8 cellular contexts compared by ENCODE assay signal in genomic region chr20:58888103-58888502, GRCh38. TPM values are rescaled to one million over a fixed set of nuclear protein-coding genes. Genes with fewer than 3 reads are reported as not detected.
A peak's percentile ranks its signal among the peaks of the same experiment; 100 is the strongest.
DNase-seq lines count a peak whose midpoint lies in the region; ATAC-seq and TF ChIP-seq lines count a peak whose summit lies in the region.

No MANE protein-coding gene starts in this region.

- peaks cover 2% of the 10 kb centered on the region for H3K9me3 Mint-ChIP-seq in progenitor cell of endocrine pancreas (ENCODE audit: low read depth)

- peak overlapping the region; percentile 66 for H3K9ac ChIP-seq in fibroblast of lung (ENCODE audit: insufficient read depth, low read length)

- no peak for TF ChIP-seq CTCF in GM06990 (IDR thresholded peaks at IDR 0.05; ENCODE audit: insufficient read depth, low read length, poor library complexity, severe bottlenecking)
- TF ChIP-seq CTCF in fibroblast of lung (conservative IDR thresholded peaks at IDR 0.05 in 1 of 2, IDR thresholded peaks at IDR 0.05 in 1 of 2; ENCODE audit: low read depth in 1 of 2, low read length in 2 of 2): no peak
- TF ChIP-seq CTCF in progenitor cell of endocrine pancreas (IDR thresholded peaks at IDR 0.05; ENCODE audit: unreplicated experiment): no peak

- H3K36me3 ChIP-seq in GM06990 (ENCODE audit: control insufficient read depth, insufficient read depth, low read length) (no peaks in the 10 kb centered on the region), SJSA1 (peaks cover under 1% of the 10 kb centered on the region), fibroblast of lung (ENCODE audit: control insufficient read depth, insufficient read depth, low read length) (no peaks in the 10 kb centered on the region)

- peaks cover 7% of the 10 kb centered on the region for H3K36me3 Mint-ChIP-seq in progenitor cell of endocrine pancreas (ENCODE audit: insufficient read depth)

- peak overlapping the region; percentile 62 for H2AFZ ChIP-seq in fibroblast of lung (ENCODE audit: low read length)

- H4K20me1 ChIP-seq in fibroblast of lung (ENCODE audit: control insufficient read depth, extremely low read depth, insufficient read depth, low read length): no peaks in the 10 kb centered on the region

- H3K4me1 Mint-ChIP-seq in progenitor cell of endocrine pancreas (ENCODE audit: low read depth): peaks cover 12% of the 10 kb centered on the region

- H3K9me3 ChIP-seq in SJSA1 (replicated peaks) (no peaks in the 10 kb centered on the region), fibroblast of lung (ENCODE audit: control insufficient read depth, insufficient read depth, low read depth, low read length) (no peaks in the 10 kb centered on the region)

- H3K27me3 ChIP-seq in GM06990 (replicated peaks; ENCODE audit: control insufficient read depth, insufficient read depth, low read length): no peaks in the 10 kb centered on the region
- H3K27me3 ChIP-seq in SJSA1 (replicated peaks): 0 out of 2 replicates have a peak, but pooled peaks cover 5% of the 10 kb centered on the region
- peaks cover 3% of the 10 kb centered on the region for H3K27me3 ChIP-seq in fibroblast of lung (ENCODE audit: control insufficient read depth, insufficient read depth, low read length)

- H3K27me3 Mint-ChIP-seq in progenitor cell of endocrine pancreas: no peaks in the 10 kb centered on the region

- peaks cover 12% of the 10 kb centered on the region for H3K79me2 ChIP-seq in fibroblast of lung (ENCODE audit: control insufficient read depth, insufficient read depth, low read length)

- H3K27ac Mint-ChIP-seq in progenitor cell of endocrine pancreas: peak overlapping the region; percentile 96

- H3K4me3 ChIP-seq in GM06990 (replicated peaks; ENCODE audit: low read depth, low read length): peak overlapping the region; percentile 76
- H3K4me3 ChIP-seq in SJSA1: peak overlapping the region; percentile 64
- peak overlapping the region; percentile 59 to 80 (median 69) for H3K4me3 ChIP-seq in fibroblast of lung (replicated peaks in 1 of 4; ENCODE audit: control extremely low read depth in 1 of 4, insufficient read depth in 1 of 4, low read depth in 3 of 4, low read length in 4 of 4)

- H3K4me1 ChIP-seq in SJSA1 (replicated peaks) (peaks cover 18% of the 10 kb centered on the region), fibroblast of lung (ENCODE audit: control insufficient read depth, extremely low read depth, insufficient read depth, low read length) (no peaks in the 10 kb centered on the region)

- peak overlapping the region; percentile 71 for H3K4me2 ChIP-seq in fibroblast of lung (ENCODE audit: extremely low read depth, insufficient read depth, low read length)

- peak overlapping the region; percentile 88 for H3K4me3 Mint-ChIP-seq in progenitor cell of endocrine pancreas (ENCODE audit: low read depth)

- no peak overlapping the region for H3K27ac ChIP-seq in SJSA1
- H3K27ac ChIP-seq in fibroblast of lung (ENCODE audit: insufficient read depth, low read length): peak overlapping the region; percentile 14

- no peak for ATAC-seq in HG02678 (IDR thresholded peaks at IDR 0.05; ENCODE audit: unreplicated experiment)

- DNase-seq in GM06990 (ENCODE audit: extremely low read depth, insufficient read length) (no peak), SJSA1 (ENCODE audit: low read depth in 1 of 2, low spot score in 2 of 2) (no peak), fibroblast of lung (ENCODE audit: low read depth in 2 of 2) (no peak), progenitor cell of endocrine pancreas (ENCODE audit: low spot score, unreplicated experiment) (no peak), C1 segment of cervical spinal cord (lab: John Stamatoyannopoulos, UW) (no peak), GOT3 (lab: John Stamatoyannopoulos, UW) (no peak), NCI-H1694 (lab: John Stamatoyannopoulos, UW) (no peak)

RNA-seq across cellular contexts. Expression of gene GNAS, which starts 35.6 kb away (rescaled TPM):
- 726 and 1,015 TPM in 2 replicates for total RNA-seq in SJSA1 (2014; rRNA removed; shearing (Covaris generic))
- total RNA-seq in fibroblast of lung: 256 and 421 TPM in 2 replicates
- polyA plus RNA-seq in fibroblast of lung: 1,357 and 1,384 TPM in 2 replicates
- polyA plus RNA-seq in fibroblast of lung (2012): 970 and 1,051 TPM in 2 replicates
- 2,729 and 3,468 TPM in 2 replicates for polyA minus RNA-seq in fibroblast of lung (ENCODE audit: low replicate concordance)
- 1,570 and 1,613 TPM in 2 replicates for total RNA-seq in progenitor cell of endocrine pancreas

RNA-seq across cellular contexts. Expression of gene GNAS-AS1, which starts 37.4 kb away (rescaled TPM):
- not detected in 2 replicates for total RNA-seq in SJSA1 (2014; rRNA removed; shearing (Covaris generic))
- total RNA-seq in fibroblast of lung (0.33 and 0.51 TPM in 2 replicates), progenitor cell of endocrine pancreas (4.3 and 4.4 TPM in 2 replicates)
- polyA plus RNA-seq in fibroblast of lung: 0.28 and 0.32 TPM in 2 replicates
- polyA plus RNA-seq in fibroblast of lung (2012): 0.59 and 0.74 TPM in 2 replicates
- not detected in 2 replicates for polyA minus RNA-seq in fibroblast of lung (ENCODE audit: low replicate concordance)
